In genomic region chr3:108603689-108604088, GRCh38 we compare ENCODE assay signal across 11 cellular contexts. TPM values are rescaled to one million over a fixed set of nuclear protein-coding genes. Genes with fewer than 3 reads are reported as not detected.
DNase-seq lines count a peak whose midpoint lies in the region; ATAC-seq and TF ChIP-seq lines count a peak whose summit lies in the region.
"Had no signal": no experiment of that assay in that cellular context is flagged by ENCODE, and none has a peak within 500 bp of the region (broad histone marks: within the 10 kb centered on the region; RNA-seq: fewer than 3 reads in every experiment).

No MANE protein-coding gene starts in this region.

- H3K18ac ChIP-seq in trophoblast cell (ENCODE audit: low read length), result no peak overlapping the region

- H2AK5ac ChIP-seq in trophoblast cell (ENCODE audit: low read length), result no peak overlapping the region

- H3K27ac Mint-ChIP-seq in nephron, result peak overlapping the region; percentile 15 to 67 (median 31)

- no peak overlapping the region for H4K8ac ChIP-seq in trophoblast cell (ENCODE audit: low read depth, low read length)

- H3K79me1 ChIP-seq in trophoblast cell (ENCODE audit: low read length), result no peaks in the 10 kb centered on the region

- H3K4ac ChIP-seq in trophoblast cell (ENCODE audit: low read depth, low read length), result no peak overlapping the region

- no peaks in the 10 kb centered on the region for H3K79me2 ChIP-seq in trophoblast cell (ENCODE audit: control insufficient read depth, insufficient read depth, low read length, poor library complexity)

- H2BK5ac ChIP-seq in trophoblast cell (ENCODE audit: low read depth, low read length, poor library complexity), result no peak overlapping the region

- H2BK120ac ChIP-seq in trophoblast cell (ENCODE audit: insufficient read depth, low read length, poor library complexity), result no peak overlapping the region

- no peaks in the 10 kb centered on the region for H3K4me1 ChIP-seq in prostate gland (replicated peaks)
- no peaks in the 10 kb centered on the region for H3K4me1 ChIP-seq in trophoblast cell (ENCODE audit: control insufficient read depth in 1 of 2, insufficient read depth in 2 of 2, low read length in 2 of 2)
- H3K4me1 ChIP-seq: upper lobe of right lung had no signal

- DNase-seq in EL (peak; percentile 18), Kasumi-1 (lab: John Stamatoyannopoulos, UW) (peak; percentile 22 to 23), amniotic epithelial cell (ENCODE audit: low read depth) (peak; percentile 18), NCI-H2171 (lab: John Stamatoyannopoulos, UW) (no peak), prostate gland (ENCODE audit: low spot score) (no peak), trophoblast cell (no peak)
- DNase-seq: SIG-M5, upper lobe of right lung had no signal

- H3K9me3 ChIP-seq in prostate gland (no peaks in the 10 kb centered on the region), trophoblast cell (ENCODE audit: insufficient read depth, low read depth, low read length) (no peaks in the 10 kb centered on the region)
- H3K9me3 ChIP-seq: upper lobe of right lung had no signal

- H4K12ac ChIP-seq in trophoblast cell (ENCODE audit: low read depth, low read length), result no peak overlapping the region

- H3K36me3 Mint-ChIP-seq in nephron (ENCODE audit: low read depth), result peaks cover 27% of the 10 kb centered on the region

- H3K4me3 Mint-ChIP-seq in nephron, result no peak overlapping the region

- H2AFZ ChIP-seq in trophoblast cell (ENCODE audit: insufficient read depth, low read length, poor library complexity), result no peak overlapping the region

- intact Hi-C loops in prostate gland (cut with DNase I), result no loop called here

- peaks cover 21% of the 10 kb centered on the region for H3K4me1 Mint-ChIP-seq in nephron

- ATAC-seq in GM21723 (IDR thresholded peaks at IDR 0.05; ENCODE audit: unreplicated experiment), result no peak
- ATAC-seq: upper lobe of right lung had no signal

- H3K14ac ChIP-seq in trophoblast cell (ENCODE audit: low read length), result no peak overlapping the region

- TF ChIP-seq CTCF in nephron (IDR thresholded peaks at IDR 0.05; ENCODE audit: unreplicated experiment in 3 of 3) (no peak), prostate gland (IDR thresholded peaks at IDR 0.05) (no peak)

- H3K27me3 ChIP-seq in prostate gland (replicated peaks; ENCODE audit: insufficient read depth) (no peaks in the 10 kb centered on the region), trophoblast cell (ENCODE audit: insufficient read depth, low read length) (no peaks in the 10 kb centered on the region)
- H3K27me3 ChIP-seq: upper lobe of right lung had no signal

- no peaks in the 10 kb centered on the region for H3K27me3 Mint-ChIP-seq in nephron (ENCODE audit: low read depth)

- no peaks in the 10 kb centered on the region for H3K9me3 Mint-ChIP-seq in nephron

- H3K4me2 ChIP-seq in trophoblast cell (ENCODE audit: low read length), result no peak overlapping the region

- no peak overlapping the region for H3K9ac ChIP-seq in trophoblast cell (ENCODE audit: low read length)

- H3K36me3 ChIP-seq in prostate gland, result no peaks in the 10 kb centered on the region
- peaks cover 2% of the 10 kb centered on the region in 2 experiments for H3K36me3 ChIP-seq in trophoblast cell (ENCODE audit: control insufficient read depth in 1 of 2, insufficient read depth in 2 of 2, low read length in 2 of 2)
- H3K36me3 ChIP-seq: upper lobe of right lung had no signal

- no peak overlapping the region for H3K4me3 ChIP-seq in prostate gland
- no peak overlapping the region for H3K4me3 ChIP-seq in trophoblast cell (ENCODE audit: low read depth, low read length)
- H3K4me3 ChIP-seq: coronary artery, upper lobe of right lung had no signal

- no peak overlapping the region for H3K27ac ChIP-seq in prostate gland
- H3K27ac ChIP-seq in trophoblast cell (ENCODE audit: low read depth, low read length), result no peak overlapping the region
- H3K27ac ChIP-seq: coronary artery, upper lobe of right lung had no signal

- H4K91ac ChIP-seq in trophoblast cell (ENCODE audit: low read depth, low read length), result no peak overlapping the region

- no peak for TF ChIP-seq POLR2A in prostate gland (IDR thresholded peaks at IDR 0.05)

- H3K23ac ChIP-seq in trophoblast cell (ENCODE audit: low read length), result no peak overlapping the region

- no peak overlapping the region for H2BK12ac ChIP-seq in trophoblast cell (ENCODE audit: low read length)

RNA-seq across cellular contexts. Expression of gene DZIP3, which starts 14.2 kb away (rescaled TPM):
- 10 to 100 TPM in 1 of 2 donors, 1 to 10 TPM in 1; 9.8 to 22.2 TPM for total RNA-seq in prostate gland
- 13.6 and 15.1 TPM in 2 replicates for polyA plus RNA-seq in trophoblast cell (2013)

RNA-seq across cellular contexts. Expression of gene CIP2A, which starts 14.5 kb away (rescaled TPM):
- total RNA-seq in prostate gland, result 10 to 100 TPM in 1 of 2 donors, 1 to 10 TPM in 1; 2.0 to 13.8 TPM
- polyA plus RNA-seq in trophoblast cell (2013), result 15.2 and 15.6 TPM in 2 replicates

Comparison
In these comparisons a context has a peak if more than half of its experiments do, and no peak if none do; other contexts are left out.
1. DNase-seq: peak in EL (single experiment), Kasumi-1 (2 of 2) and amniotic epithelial cell (single experiment); none in NCI-H2171 (single experiment), prostate gland (single experiment) and trophoblast cell (0 of 2).